In genomic region chr1:32242341-32242851, GRCh38 we compare ENCODE assay signal across 9 cellular contexts. TPM values are rescaled to one million over a fixed set of nuclear protein-coding genes. Genes with fewer than 3 reads are reported as not detected.
DNase-seq lines count a peak whose midpoint lies in the region; ATAC-seq and TF ChIP-seq lines count a peak whose summit lies in the region.
"Had no signal": no experiment of that assay in that cellular context is flagged by ENCODE, and none has a peak within 500 bp of the region (broad histone marks: within the 10 kb centered on the region; RNA-seq: fewer than 3 reads in every experiment).

No MANE protein-coding gene starts in this region.

- no peaks in the 10 kb centered on the region for H3K9me3 ChIP-seq in CD4-positive, alpha-beta memory T cell (ENCODE audit: control insufficient read depth in 1 of 2, low read length in 2 of 2)
- no peaks in the 10 kb centered on the region for H3K9me3 ChIP-seq in IMR-90 (ENCODE audit: control insufficient read depth, insufficient read depth, low read length)
- no peaks in the 10 kb centered on the region for H3K9me3 ChIP-seq in spleen

- no peaks in the 10 kb centered on the region for H3K36me3 Mint-ChIP-seq in CD4-positive, alpha-beta memory T cell
- H3K36me3 Mint-ChIP-seq in naive B cell: no peaks in the 10 kb centered on the region

- no peak overlapping the region for H2AK9ac ChIP-seq in IMR-90 (replicated peaks; ENCODE audit: low read depth, low read length, poor library complexity)

- H2AFZ ChIP-seq in IMR-90 (replicated peaks; ENCODE audit: low read length, poor library complexity): peak overlapping the region; percentile 78

- TF ChIP-seq RAD21 in IMR-90 (IDR thresholded peaks at IDR 0.05; ENCODE audit: low read length): no peak

- peak overlapping the region in 5 of 8 donors; percentile 7 to 68 (median 30) for H3K4me3 Mint-ChIP-seq in CD4-positive, alpha-beta memory T cell
- peak overlapping the region in 7 of 8 donors; percentile 26 to 95 (median 92) for H3K4me3 Mint-ChIP-seq in naive B cell

- no peaks in the 10 kb centered on the region for H4K20me1 ChIP-seq in IMR-90 (ENCODE audit: insufficient read depth, low read length)

- no TSS peak for BruUV-seq in IMR-90 (replicated peaks; lab: Mats Ljungman, UMichigan)

- in situ Hi-C loops in IMR-90 (cut with MboI; ENCODE audit: low sequenced_read_pairs): no loop called here

- no peak overlapping the region; the same call in 1 of the 2 replicates for H3K18ac ChIP-seq in IMR-90 (ENCODE audit: low read depth, low read length)

- H2BK120ac ChIP-seq in IMR-90 (ENCODE audit: low read depth, low read length): peak overlapping the region; percentile 44; the same call in 1 of the 2 replicates

- no peak for ATAC-seq in IMR-90 (ENCODE audit: low read depth)
- no peak for ATAC-seq in naive B cell (ENCODE audit: low read depth in 2 of 2)
- no peak for ATAC-seq in HG03469 (IDR thresholded peaks at IDR 0.05; ENCODE audit: unreplicated experiment)

- no CpG with 5 or more reads among the region's 7 CpGs for WGBS in IMR-90 (ENCODE audit: extremely low coverage in 2 of 2, insufficient read length in 1 of 2), 2 experiments
- 26 to 36% (median 28%) methylated on average over 7 of the region's 7 CpGs for WGBS in spleen, 5 donors

- no peak overlapping the region for H3K9ac ChIP-seq in IMR-90 (ENCODE audit: low read depth, low read length)

- H3K79me1 ChIP-seq in IMR-90 (ENCODE audit: low read depth in 1 of 2, low read length in 2 of 2): peaks cover 0 to 29% of the 10 kb centered on the region in 2 experiments; a peak in 2 of 4 replicates

- H2BK5ac ChIP-seq in IMR-90 (ENCODE audit: low read depth, low read length, poor library complexity, severe bottlenecking): no peak overlapping the region

- peak overlapping the region; percentile 11; the same call in 1 of the 2 replicates for H4K91ac ChIP-seq in IMR-90 (ENCODE audit: insufficient read depth, low read depth, low read length)

- H3K27me3 ChIP-seq in CD4-positive, alpha-beta memory T cell (ENCODE audit: insufficient read depth, low read length): no peaks in the 10 kb centered on the region
- H3K27me3 ChIP-seq in IMR-90 (ENCODE audit: control insufficient read depth, insufficient read depth, low read length) (no peaks in the 10 kb centered on the region), spleen (replicated peaks in 1 of 7) (peaks cover 0 to 22% (median 0%) of the 10 kb centered on the region in 7 donors)

- H3K9me1 ChIP-seq in IMR-90 (ENCODE audit: insufficient read depth, low read length): peaks cover 16% of the 10 kb centered on the region

- H3K4me3 ChIP-seq in CD4-positive, alpha-beta memory T cell (ENCODE audit: low read length in 2 of 2): no peak overlapping the region
- H3K4me3 ChIP-seq in IMR-90 (ENCODE audit: insufficient read depth, low read depth, low read length) (no peak overlapping the region), choroid plexus epithelial cell (ENCODE audit: low read depth, low read length) (no peak overlapping the region), spleen (peak overlapping the region in 1 of 8 donors; percentile 4)

- DNase-seq in CD4-positive, alpha-beta memory T cell: no peak
- DNase-seq in IMR-90 (no peak), choroid plexus epithelial cell (ENCODE audit: low read depth) (peak; percentile 30), naive B cell (no peak), GOT3 (lab: John Stamatoyannopoulos, UW) (no peak), NCI-H446 treated with DMSO at 0.1 percent for 48 hours (lab: John Stamatoyannopoulos, UW) (no peak), spleen (no peak)

- H2AK5ac ChIP-seq in IMR-90 (ENCODE audit: low read depth, low read length): peak overlapping the region; percentile 84; the same call in 1 of the 2 replicates

- peak overlapping the region; percentile 28; the same call in 1 of the 3 replicates for H2BK15ac ChIP-seq in IMR-90 (ENCODE audit: low read depth, low read length)

- H3K27ac ChIP-seq in CD4-positive, alpha-beta memory T cell (ENCODE audit: low read depth, low read length): no peak overlapping the region
- H3K27ac ChIP-seq in IMR-90 (ENCODE audit: insufficient read depth, low read length): no peak overlapping the region
- H3K27ac ChIP-seq in spleen: peak overlapping the region in 1 of 8 donors; percentile 33

- no peak overlapping the region for H3K56ac ChIP-seq in IMR-90 (ENCODE audit: extremely low read depth, insufficient read depth, low read length)

- no peaks in the 10 kb centered on the region for H3K27me3 Mint-ChIP-seq in CD4-positive, alpha-beta memory T cell
- H3K27me3 Mint-ChIP-seq in naive B cell: no peaks in the 10 kb centered on the region

- H3K4me1 ChIP-seq in CD4-positive, alpha-beta memory T cell (ENCODE audit: insufficient read depth, low read length): peaks cover 31% of the 10 kb centered on the region
- H3K4me1 ChIP-seq in IMR-90 (ENCODE audit: control insufficient read depth, insufficient read depth, low read length) (peaks cover 13% of the 10 kb centered on the region), spleen (peaks cover 11 to 53% (median 41%) of the 10 kb centered on the region in 6 donors)

- H4K5ac ChIP-seq in IMR-90 (ENCODE audit: low read depth, low read length): peak overlapping the region; percentile 30; the same call in 1 of the 2 replicates

- TF ChIP-seq CTCF in IMR-90 (conservative IDR thresholded peaks at IDR 0.05; ENCODE audit: low read depth, low read length) (no peak), choroid plexus epithelial cell (conservative IDR thresholded peaks at IDR 0.05; ENCODE audit: low read depth, low read length) (no peak), spleen (IDR thresholded peaks at IDR 0.05 in 8 of 11, conservative IDR thresholded peaks at IDR 0.05 in 3 of 11) (no peak)

- POLR2A ChIA-PET in CD4-positive, alpha-beta memory T cell (lab: Charles Lee; ENCODE audit: partially characterized antibody): interaction anchor here (1.3 to 26.9 kb wide), 4 partner anchors 16 to 93 kb away, joined by 4 to 819 read pairs (median 30); partner anchors contain the start of genes FAM167B, HDAC1, LCK and MARCKSL1
- POLR2A ChIA-PET in IMR-90 (lab: Charles Lee; ENCODE audit: unreplicated experiment): no interaction called here

- intact Hi-C loops in CD4-positive, alpha-beta memory T cell (cut with micrococcal nuclease): no loop called here
- intact Hi-C loops in IMR-90 (cut with micrococcal nuclease) (loop anchor here (5.0 kb wide), 2 partner anchors 70 to 90 kb away; no protein-coding TSS in a partner anchor), spleen (cut with DNase I; ENCODE audit: low total_unique reads) (no loop called here)

- H3K4me2 ChIP-seq in IMR-90 (ENCODE audit: low read depth, low read length): peak overlapping the region; percentile 43; the same call in 1 of the 2 replicates

- H2BK20ac ChIP-seq in IMR-90 (ENCODE audit: low read depth, low read length): peak overlapping the region; percentile 26; the same call in 1 of the 2 replicates

- peak overlapping the region; percentile 64 for H3K4ac ChIP-seq in IMR-90 (ENCODE audit: low read depth, low read length)

- peak overlapping the region in 1 of 2 experiments; percentile 13; a peak in 2 of 4 replicates for H4K8ac ChIP-seq in IMR-90 (ENCODE audit: low read depth in 2 of 2, low read length in 2 of 2)

- no peaks in the 10 kb centered on the region for H3K9me3 Mint-ChIP-seq in CD4-positive, alpha-beta memory T cell
- no peaks in the 10 kb centered on the region for H3K9me3 Mint-ChIP-seq in naive B cell

- no peak overlapping the region for H3K23ac ChIP-seq in IMR-90 (ENCODE audit: low read depth, low read length)

- H3K14ac ChIP-seq in IMR-90 (replicated peaks; ENCODE audit: low read depth, low read length): peak overlapping the region; percentile 72; the same call in 1 of the 2 replicates

- CTCF ChIA-PET in CD4-positive, alpha-beta memory T cell (lab: Charles Lee; ENCODE audit: partially characterized antibody): interaction anchor here (1.2 to 7.4 kb wide), 5 partner anchors 10 to 47 kb away, joined by 3 to 151 read pairs (median 35); partner anchors contain the start of genes HDAC1 and LCK
- CTCF ChIA-PET in IMR-90 (lab: Yijun Ruan, JAX): interaction anchor here (0.7 to 1.4 kb wide), 2 partner anchors 27 to 113 kb away, joined by 4 to 6 read pairs; no protein-coding TSS in a partner anchor

- TF ChIP-seq POLR2A in IMR-90 (IDR thresholded peaks at IDR 0.05; ENCODE audit: low read depth, low read length): no peak
- TF ChIP-seq POLR2A in spleen (IDR thresholded peaks at IDR 0.05): no peak

- no peaks in the 10 kb centered on the region for H3K36me3 ChIP-seq in CD4-positive, alpha-beta memory T cell (ENCODE audit: insufficient read depth, low read length)
- H3K36me3 ChIP-seq in IMR-90 (ENCODE audit: control insufficient read depth, insufficient read depth, low read length) (no peaks in the 10 kb centered on the region), spleen (no peaks in the 10 kb centered on the region)

- peaks cover 5 to 43% (median 22%) of the 10 kb centered on the region in 4 donors for H3K4me1 Mint-ChIP-seq in CD4-positive, alpha-beta memory T cell
- H3K4me1 Mint-ChIP-seq in naive B cell: peaks cover 27 to 47% (median 40%) of the 10 kb centered on the region in 3 donors

- dilution Hi-C loops in IMR-90 (cut with HindIII; ENCODE audit: low sequenced_read_pairs, unreplicated experiment): no loop called here

- H3K27ac Mint-ChIP-seq in CD4-positive, alpha-beta memory T cell: peak overlapping the region in 5 of 7 donors; percentile 29 to 75 (median 48)
- peak overlapping the region in 2 of 6 donors; percentile 47 to 79 for H3K27ac Mint-ChIP-seq in naive B cell

RNA-seq across cellular contexts. Expression of gene FAM167B, which starts 4.6 kb away (rescaled TPM):
- total RNA-seq in CD4-positive, alpha-beta memory T cell: 1 to 10 TPM in 1 of 2 experiments, under 1 TPM in 1; 0.50 to 1.2 TPM
- not detected for polyA plus RNA-seq in CD4-positive, alpha-beta memory T cell
- total RNA-seq in IMR-90 (2012; rRNA removed): 0.18 TPM in 1 of 2 replicates, not detected in the other
- 0.53 and 0.59 TPM in 2 replicates for polyA plus RNA-seq in IMR-90 (2012; rRNA removed)
- polyA plus RNA-seq in IMR-90 (2012; cell fraction: cytosol; rRNA removed): 0.62 and 1.0 TPM in 2 replicates
- 1.8 and 3.7 TPM in 2 replicates for polyA plus RNA-seq in IMR-90 (2012; cell fraction: nucleus; rRNA removed; ENCODE audit: low replicate concordance)
- polyA plus RNA-seq in naive B cell (ENCODE audit: low read depth in 6 of 6): under 1 TPM in 1 of 6 donors, not detected in 5; 0.42 TPM
- total RNA-seq in spleen: 1 to 10 TPM in 5 of 7 donors, under 1 TPM in 1, not detected in 1; 0.54 to 2.3 (median 1.3) TPM
- 1 to 10 TPM; 2.3 to 2.7 (median 2.7) TPM for polyA plus RNA-seq in spleen

RNA-seq across cellular contexts. Expression of gene LCK, which starts 8.7 kb away (rescaled TPM):
- total RNA-seq in CD4-positive, alpha-beta memory T cell: 100 to 1,000 TPM; 431 to 436 TPM
- polyA plus RNA-seq in CD4-positive, alpha-beta memory T cell: 1,000 to 10,000 TPM in 1 of 2 donors, 100 to 1,000 TPM in 1; 779 to 1,233 TPM
- total RNA-seq in IMR-90 (2012; rRNA removed) (not detected in 2 replicates), spleen (10 to 100 TPM; 43.0 to 84.5 (median 58.7) TPM)
- polyA plus RNA-seq in IMR-90 (2012; rRNA removed) (not detected in 2 replicates), naive B cell (ENCODE audit: low read depth in 6 of 6) (100 to 1,000 TPM in 1 of 6 donors, 10 to 100 TPM in 5; 57.7 to 124 (median 61.1) TPM), spleen (10 to 100 TPM; 37.9 to 47.8 (median 42.8) TPM)
- polyA plus RNA-seq in IMR-90 (2012; cell fraction: cytosol; rRNA removed): not detected in 2 replicates
- 0.05 TPM in 1 of 2 replicates, not detected in the other for polyA plus RNA-seq in IMR-90 (2012; cell fraction: nucleus; rRNA removed; ENCODE audit: low replicate concordance)

RNA-seq across cellular contexts. Expression of gene EIF3I, which starts 20.2 kb away (rescaled TPM):
- 10 to 100 TPM; 78.3 to 85.3 TPM for total RNA-seq in CD4-positive, alpha-beta memory T cell
- polyA plus RNA-seq in CD4-positive, alpha-beta memory T cell: 100 to 1,000 TPM; 165 to 248 TPM
- total RNA-seq in IMR-90 (2012; rRNA removed) (574 and 716 TPM in 2 replicates), spleen (100 to 1,000 TPM in 6 of 7 donors, 10 to 100 TPM in 1; 94.5 to 122 (median 104) TPM)
- polyA plus RNA-seq in IMR-90 (2012; rRNA removed) (376 and 469 TPM in 2 replicates), naive B cell (ENCODE audit: low read depth in 6 of 6) (100 to 1,000 TPM; 152 to 251 (median 180) TPM), spleen (100 to 1,000 TPM; 144 to 182 (median 155) TPM)
- polyA plus RNA-seq in IMR-90 (2012; cell fraction: cytosol; rRNA removed): 293 and 465 TPM in 2 replicates
- 87.9 and 110 TPM in 2 replicates for polyA plus RNA-seq in IMR-90 (2012; cell fraction: nucleus; rRNA removed; ENCODE audit: low replicate concordance)

RNA-seq across cellular contexts. Expression of gene TMEM234, which starts 20.2 kb away (rescaled TPM):
- 10 to 100 TPM; 27.1 to 30.7 TPM for total RNA-seq in CD4-positive, alpha-beta memory T cell
- polyA plus RNA-seq in CD4-positive, alpha-beta memory T cell: 1 to 10 TPM; 5.1 to 6.1 TPM
- total RNA-seq in IMR-90 (2012; rRNA removed) (10.0 and 10.8 TPM in 2 replicates), spleen (10 to 100 TPM; 18.4 to 30.2 (median 27.2) TPM)
- polyA plus RNA-seq in IMR-90 (2012; rRNA removed) (22.7 and 23.4 TPM in 2 replicates), naive B cell (ENCODE audit: low read depth in 6 of 6) (10 to 100 TPM in 4 of 6 donors, 1 to 10 TPM in 1, not detected in 1; 6.8 to 12.0 (median 10.9) TPM), spleen (10 to 100 TPM in 2 of 3 donors, 1 to 10 TPM in 1; 7.7 to 14.9 (median 11.1) TPM)
- polyA plus RNA-seq in IMR-90 (2012; cell fraction: cytosol; rRNA removed): 16.5 and 16.6 TPM in 2 replicates
- polyA plus RNA-seq in IMR-90 (2012; cell fraction: nucleus; rRNA removed; ENCODE audit: low replicate concordance): 62.6 and 77.9 TPM in 2 replicates

RNA-seq across cellular contexts. Expression of gene DCDC2B, which starts 33.5 kb away (rescaled TPM):
- not detected for total RNA-seq in CD4-positive, alpha-beta memory T cell
- not detected for polyA plus RNA-seq in CD4-positive, alpha-beta memory T cell
- total RNA-seq in IMR-90 (2012; rRNA removed): not detected in 2 replicates
- not detected in 2 replicates for polyA plus RNA-seq in IMR-90 (2012; rRNA removed)
- not detected in 2 replicates for polyA plus RNA-seq in IMR-90 (2012; cell fraction: cytosol; rRNA removed)
- polyA plus RNA-seq in IMR-90 (2012; cell fraction: nucleus; rRNA removed; ENCODE audit: low replicate concordance): 0.04 TPM in 1 of 2 replicates, not detected in the other
- under 1 TPM in 2 of 6 donors, not detected in 4; 0.13 to 0.36 TPM for polyA plus RNA-seq in naive B cell (ENCODE audit: low read depth in 6 of 6)
- not detected for total RNA-seq in spleen
- polyA plus RNA-seq in spleen: under 1 TPM in 1 of 3 donors, not detected in 2; 0.03 TPM
- polyA plus RNA-seq: keratinocyte had no signal

Comparison
In these comparisons a context has a peak if more than half of its experiments do, and no peak if none do; other contexts are left out.
1. RNA of gene LCK, which starts 8.7 kb away (polyA plus RNA-seq): 779 to 1,233 TPM in CD4-positive, alpha-beta memory T cell, 57.7 to 124 TPM in naive B cell and 37.9 to 47.8 TPM in spleen; 0.05 TPM in IMR-90; every median in the first group is over 10 times any median in the second.